8 cellular contexts compared by ENCODE assay signal in the genomic region with DNA sequence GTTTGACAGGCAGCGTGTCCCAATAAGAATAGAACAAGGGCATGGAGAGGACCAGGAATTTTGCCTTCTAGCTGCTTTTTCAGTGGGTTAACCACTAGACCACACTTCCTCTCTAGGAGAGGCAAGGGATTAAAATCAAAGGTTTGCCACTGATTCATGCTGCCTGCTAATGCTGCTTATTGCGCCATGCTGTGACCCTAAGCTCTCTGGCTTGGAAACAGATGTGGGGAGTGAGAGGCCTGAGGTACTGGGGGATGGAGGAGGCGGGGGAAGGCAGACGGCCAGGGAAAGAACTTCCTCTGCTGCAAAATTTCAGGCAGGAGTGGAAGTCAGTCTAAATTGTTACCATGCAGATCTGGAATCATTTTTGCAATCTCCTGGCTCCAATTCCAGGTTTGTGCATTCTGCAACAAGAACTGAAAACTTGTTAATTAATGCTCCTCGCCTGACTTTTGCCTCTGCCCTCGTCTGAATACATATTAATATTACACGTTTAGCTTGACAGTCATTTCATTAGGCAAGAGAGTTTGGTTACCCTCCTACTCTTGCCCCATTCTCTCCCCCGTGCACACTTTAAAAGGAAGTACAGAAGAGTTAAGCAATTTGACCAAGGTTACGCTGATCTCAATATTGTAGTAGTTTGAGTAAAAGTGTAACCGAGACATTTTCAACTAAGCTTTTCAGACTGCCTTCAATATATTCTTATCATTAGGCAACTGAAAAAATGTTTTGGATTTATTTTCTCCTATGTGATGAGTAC.
A peak's percentile ranks its signal among the peaks of the same experiment; 100 is the strongest.
DNase-seq lines count a peak whose midpoint lies in the region; ATAC-seq and TF ChIP-seq lines count a peak whose summit lies in the region.

No MANE protein-coding gene starts in this region.

- peaks cover 4% of the 10 kb centered on the region for H3K4me1 Mint-ChIP-seq in activated T-helper 2 cell treated with anti-CD3 and anti-CD28 coated beads, Interferon-gamma antibody, Interleukin-2, Interleukin-4, amounts not matched to agents 10 μg/mL and 5 μg/mL and 100 μg/mL, durations not matched to agents 14 hours and 24 hours and 36 hours (ENCODE audit: low read depth)

- ATAC-seq in GM18520 (IDR thresholded peaks at IDR 0.05; ENCODE audit: unreplicated experiment): peak; percentile 51
- peak; percentile 47 for ATAC-seq in HG03460 (IDR thresholded peaks at IDR 0.05; ENCODE audit: unreplicated experiment)
- ATAC-seq in sciatic nerve: peak; percentile 95
- ATAC-seq in GM21423 (IDR thresholded peaks at IDR 0.05; ENCODE audit: unreplicated experiment): no peak

- peaks cover 31% of the 10 kb centered on the region for H3K4me1 ChIP-seq in left ventricle myocardium inferior

- no peak overlapping the region for H3K27ac Mint-ChIP-seq in activated T-helper 2 cell treated with anti-CD3 and anti-CD28 coated beads, Interferon-gamma antibody, Interleukin-2, Interleukin-4, amounts not matched to agents 10 μg/mL and 5 μg/mL and 100 μg/mL, durations not matched to agents 14 hours and 24 hours and 36 hours

- H3K36me3 ChIP-seq in WERI-Rb-1 (no peaks in the 10 kb centered on the region), left ventricle myocardium inferior (no peaks in the 10 kb centered on the region)

- DNase-seq in WERI-Rb-1 (peak; percentile 65), left ventricle myocardium inferior (peak; percentile 84), sciatic nerve (ENCODE audit: low spot score) (peak; percentile 90)
- DNase-seq in stimulated activated CD4-positive, alpha-beta T cell treated with anti-CD3 and anti-CD28 coated beads, Interleukin-4, amount 100 ng/mL, for 1 hour: no peak
- DNase-seq in activated T-helper 2 cell treated with anti-CD3 and anti-CD28 coated beads, Interferon-gamma antibody, Interleukin-2, Interleukin-4, amounts not matched to agents 10 μg/mL and 5 μg/mL and 100 μg/mL, durations not matched to agents 14 hours and 24 hours and 36 hours (ENCODE audit: low spot score): no peak

- no peak overlapping the region for H3K4me3 Mint-ChIP-seq in activated T-helper 2 cell treated with anti-CD3 and anti-CD28 coated beads, Interferon-gamma antibody, Interleukin-2, Interleukin-4, amounts not matched to agents 10 μg/mL and 5 μg/mL and 100 μg/mL, durations not matched to agents 14 hours and 24 hours and 36 hours (ENCODE audit: low read depth)

- no peak for TF ChIP-seq CTCF in WERI-Rb-1 (IDR thresholded peaks at IDR 0.05; ENCODE audit: low read depth, low read length)
- TF ChIP-seq CTCF in left ventricle myocardium inferior (IDR thresholded peaks at IDR 0.05; ENCODE audit: borderline replicate concordance): no peak

- H3K27me3 ChIP-seq in WERI-Rb-1 (ENCODE audit: insufficient read depth, low read depth, severe bottlenecking) (no peaks in the 10 kb centered on the region), left ventricle myocardium inferior (ENCODE audit: low read depth) (no peaks in the 10 kb centered on the region)

- intact Hi-C loops in left ventricle myocardium inferior (cut with micrococcal nuclease): no loop called here
- intact Hi-C loops in sciatic nerve (cut with DNase I): no loop called here
- intact Hi-C loops in activated T-helper 2 cell treated with anti-CD3 and anti-CD28 coated beads, Interferon-gamma antibody, Interleukin-2, Interleukin-4, amounts not matched to agents 10 μg/mL and 5 μg/mL and 100 μg/mL, durations not matched to agents 14 hours and 24 hours and 36 hours (cut with micrococcal nuclease): no loop called here

- peaks cover 9% of the 10 kb centered on the region for H3K27me3 Mint-ChIP-seq in activated T-helper 2 cell treated with anti-CD3 and anti-CD28 coated beads, Interferon-gamma antibody, Interleukin-2, Interleukin-4, amounts not matched to agents 10 μg/mL and 5 μg/mL and 100 μg/mL, durations not matched to agents 14 hours and 24 hours and 36 hours (ENCODE audit: low read depth)

- H3K9me3 ChIP-seq in WERI-Rb-1 (ENCODE audit: severe bottlenecking) (no peaks in the 10 kb centered on the region), left ventricle myocardium inferior (replicated peaks) (peaks cover 5% of the 10 kb centered on the region)

- H3K27ac ChIP-seq in WERI-Rb-1 (no peak overlapping the region), left ventricle myocardium inferior (replicated peaks) (peak overlapping the region; percentile 89)

- H3K4me3 ChIP-seq in WERI-Rb-1 (ENCODE audit: low read depth, low read length) (no peak overlapping the region), left ventricle myocardium inferior (peak overlapping the region; percentile 48)

- no peaks in the 10 kb centered on the region for H3K9me3 Mint-ChIP-seq in activated T-helper 2 cell treated with anti-CD3 and anti-CD28 coated beads, Interferon-gamma antibody, Interleukin-2, Interleukin-4, amounts not matched to agents 10 μg/mL and 5 μg/mL and 100 μg/mL, durations not matched to agents 14 hours and 24 hours and 36 hours

- H3K36me3 Mint-ChIP-seq in activated T-helper 2 cell treated with anti-CD3 and anti-CD28 coated beads, Interferon-gamma antibody, Interleukin-2, Interleukin-4, amounts not matched to agents 10 μg/mL and 5 μg/mL and 100 μg/mL, durations not matched to agents 14 hours and 24 hours and 36 hours (ENCODE audit: low read depth): no peaks in the 10 kb centered on the region

Comparison
In these comparisons a context has a peak if more than half of its experiments do, and no peak if none do; other contexts are left out.
1. DNase-seq: peak in WERI-Rb-1 (single experiment), left ventricle myocardium inferior (single experiment) and sciatic nerve (single experiment); none in stimulated activated CD4-positive, alpha-beta T cell treated with anti-CD3 and anti-CD28 coated beads, Interleukin-4, amount 100 ng/mL, for 1 hour (single experiment) and activated T-helper 2 cell treated with anti-CD3 and anti-CD28 coated beads, Interferon-gamma antibody, Interleukin-2, Interleukin-4, amounts not matched to agents 10 μg/mL and 5 μg/mL and 100 μg/mL, durations not matched to agents 14 hours and 24 hours and 36 hours (single experiment).